ENCODE assay signal across 1 cellular context in genomic region chr3:183766745-183767606, GRCh38.
A peak's percentile ranks its signal among the peaks of the same experiment; 100 is the strongest.
TF ChIP-seq lines count a peak whose summit lies in the region.

No MANE protein-coding gene starts in this region.

TF ChIP-seq in HepG2, 621 proteins besides CTCF, POLR2A, EP300 and RAD21 (continued from another document):
- TF ChIP-seq ZNF660 (CRISPR knock-in tag; IDR thresholded peaks at IDR 0.05; ENCODE audit: borderline replicate concordance, low read depth) (no peak), ZNF776 (CRISPR knock-in tag; IDR thresholded peaks at IDR 0.05) (no peak), ZBTB3 (CRISPR knock-in tag; IDR thresholded peaks at IDR 0.05; ENCODE audit: borderline replicate concordance, low read depth) (no peak), MIXL1 (CRISPR knock-in tag; IDR thresholded peaks at IDR 0.05) (peak; percentile 23; the same call in 1 of the 2 replicates), MAFF (IDR thresholded peaks at IDR 0.05; ENCODE audit: low read depth, low read length) (no peak), POLR2AphosphoS2 (IDR thresholded peaks at IDR 0.05; ENCODE audit: low read depth, low read length) (no peak)
